In genomic region chr18:35973650-35974049, GRCh38 we compare ENCODE assay signal across 8 cellular contexts.
A peak's percentile ranks its signal among the peaks of the same experiment; 100 is the strongest.
DNase-seq lines count a peak whose midpoint lies in the region; ATAC-seq and TF ChIP-seq lines count a peak whose summit lies in the region.

No MANE protein-coding gene starts in this region.

- H3K9me3 ChIP-seq in WERI-Rb-1 (ENCODE audit: severe bottlenecking): no peaks in the 10 kb centered on the region

- peak overlapping the region; percentile 98 for H3K4me3 Mint-ChIP-seq in T-helper 2 cell treated with Interferon-gamma antibody and Interleukin-4, amounts not matched to agents 5 μg/mL and 100 μg/mL, for 36 hours
- peak overlapping the region; percentile 94 for H3K4me3 Mint-ChIP-seq in glutamatergic neuron (ENCODE audit: unreplicated experiment)
- H3K4me3 Mint-ChIP-seq in stimulated activated effector memory CD8-positive, alpha-beta T cell treated with anti-CD3 and anti-CD28 coated beads, Interleukin-12 subunit alpha, Interleukin-12 subunit beta, amount 100 ng/mL, for 72 hours: peak overlapping the region; percentile 91

- H3K27ac Mint-ChIP-seq in T-helper 2 cell treated with Interferon-gamma antibody and Interleukin-4, amounts not matched to agents 5 μg/mL and 100 μg/mL, for 36 hours: peak overlapping the region; percentile 97
- H3K27ac Mint-ChIP-seq in glutamatergic neuron (ENCODE audit: unreplicated experiment): peak overlapping the region; percentile 90
- H3K27ac Mint-ChIP-seq in stimulated activated effector memory CD8-positive, alpha-beta T cell treated with anti-CD3 and anti-CD28 coated beads, Interleukin-12 subunit alpha, Interleukin-12 subunit beta, amount 100 ng/mL, for 72 hours: peak overlapping the region; percentile 92

- no peaks in the 10 kb centered on the region for H3K9me3 Mint-ChIP-seq in T-helper 2 cell treated with Interferon-gamma antibody and Interleukin-4, amounts not matched to agents 5 μg/mL and 100 μg/mL, for 36 hours
- peaks cover 14% of the 10 kb centered on the region for H3K9me3 Mint-ChIP-seq in glutamatergic neuron (ENCODE audit: unreplicated experiment)
- no peaks in the 10 kb centered on the region for H3K9me3 Mint-ChIP-seq in stimulated activated effector memory CD8-positive, alpha-beta T cell treated with anti-CD3 and anti-CD28 coated beads, Interleukin-12 subunit alpha, Interleukin-12 subunit beta, amount 100 ng/mL, for 72 hours

- no peaks in the 10 kb centered on the region for H3K27me3 ChIP-seq in WERI-Rb-1 (ENCODE audit: insufficient read depth, low read depth, severe bottlenecking)

- peak overlapping the region; percentile 94; the same call in 1 of the 2 replicates for H3K4me3 ChIP-seq in WERI-Rb-1 (ENCODE audit: low read depth, low read length)

- peaks cover 32% of the 10 kb centered on the region for H3K4me1 Mint-ChIP-seq in T-helper 2 cell treated with Interferon-gamma antibody and Interleukin-4, amounts not matched to agents 5 μg/mL and 100 μg/mL, for 36 hours (ENCODE audit: low read depth)
- H3K4me1 Mint-ChIP-seq in glutamatergic neuron (ENCODE audit: low read depth, unreplicated experiment): peaks cover 11% of the 10 kb centered on the region
- peaks cover 32% of the 10 kb centered on the region for H3K4me1 Mint-ChIP-seq in stimulated activated effector memory CD8-positive, alpha-beta T cell treated with anti-CD3 and anti-CD28 coated beads, Interleukin-12 subunit alpha, Interleukin-12 subunit beta, amount 100 ng/mL, for 72 hours

- H3K36me3 ChIP-seq in WERI-Rb-1: peaks cover 39% of the 10 kb centered on the region

- DNase-seq in T-helper 2 cell treated with Interferon-gamma antibody and Interleukin-4, amounts not matched to agents 5 μg/mL and 100 μg/mL, for 36 hours (ENCODE audit: low spot score): no peak
- DNase-seq in T-helper 2 cell (no peak), WERI-Rb-1 (no peak), glutamatergic neuron (no peak), putamen (ENCODE audit: low spot score) (no peak), ecto neural progenitor cell (ENCODE audit: low spot score) (no peak)
- no peak for DNase-seq in stimulated activated effector memory CD8-positive, alpha-beta T cell treated with anti-CD3 and anti-CD28 coated beads, Interleukin-12 subunit alpha, Interleukin-12 subunit beta, amount 100 ng/mL, for 72 hours (ENCODE audit: low spot score in 2 of 2)

- ATAC-seq in stimulated activated effector memory CD8-positive, alpha-beta T cell treated with anti-CD3 and anti-CD28 coated beads, Interleukin-12 subunit alpha, Interleukin-12 subunit beta, amount 100 ng/mL, for 72 hours: no peak
- ATAC-seq in HG02970 (IDR thresholded peaks at IDR 0.05; ENCODE audit: low FRiP score, unreplicated experiment): no peak

- peaks cover 40% of the 10 kb centered on the region for H3K36me3 Mint-ChIP-seq in T-helper 2 cell treated with Interferon-gamma antibody and Interleukin-4, amounts not matched to agents 5 μg/mL and 100 μg/mL, for 36 hours (ENCODE audit: low read depth)
- peaks cover 3% of the 10 kb centered on the region for H3K36me3 Mint-ChIP-seq in glutamatergic neuron (ENCODE audit: unreplicated experiment)
- H3K36me3 Mint-ChIP-seq in stimulated activated effector memory CD8-positive, alpha-beta T cell treated with anti-CD3 and anti-CD28 coated beads, Interleukin-12 subunit alpha, Interleukin-12 subunit beta, amount 100 ng/mL, for 72 hours: peaks cover 51% of the 10 kb centered on the region

- no peaks in the 10 kb centered on the region for H3K27me3 Mint-ChIP-seq in T-helper 2 cell treated with Interferon-gamma antibody and Interleukin-4, amounts not matched to agents 5 μg/mL and 100 μg/mL, for 36 hours (ENCODE audit: low read depth)
- H3K27me3 Mint-ChIP-seq in glutamatergic neuron (ENCODE audit: unreplicated experiment): peaks cover 8% of the 10 kb centered on the region

- TF ChIP-seq CTCF in WERI-Rb-1 (IDR thresholded peaks at IDR 0.05; ENCODE audit: low read depth, low read length) (no peak), glutamatergic neuron (IDR thresholded peaks at IDR 0.05; ENCODE audit: partially characterized antibody, unreplicated experiment) (no peak)

- no peak overlapping the region; the same call in 1 of the 2 replicates for H3K27ac ChIP-seq in WERI-Rb-1
